21 cellular contexts compared by ENCODE assay signal in the genomic region with DNA sequence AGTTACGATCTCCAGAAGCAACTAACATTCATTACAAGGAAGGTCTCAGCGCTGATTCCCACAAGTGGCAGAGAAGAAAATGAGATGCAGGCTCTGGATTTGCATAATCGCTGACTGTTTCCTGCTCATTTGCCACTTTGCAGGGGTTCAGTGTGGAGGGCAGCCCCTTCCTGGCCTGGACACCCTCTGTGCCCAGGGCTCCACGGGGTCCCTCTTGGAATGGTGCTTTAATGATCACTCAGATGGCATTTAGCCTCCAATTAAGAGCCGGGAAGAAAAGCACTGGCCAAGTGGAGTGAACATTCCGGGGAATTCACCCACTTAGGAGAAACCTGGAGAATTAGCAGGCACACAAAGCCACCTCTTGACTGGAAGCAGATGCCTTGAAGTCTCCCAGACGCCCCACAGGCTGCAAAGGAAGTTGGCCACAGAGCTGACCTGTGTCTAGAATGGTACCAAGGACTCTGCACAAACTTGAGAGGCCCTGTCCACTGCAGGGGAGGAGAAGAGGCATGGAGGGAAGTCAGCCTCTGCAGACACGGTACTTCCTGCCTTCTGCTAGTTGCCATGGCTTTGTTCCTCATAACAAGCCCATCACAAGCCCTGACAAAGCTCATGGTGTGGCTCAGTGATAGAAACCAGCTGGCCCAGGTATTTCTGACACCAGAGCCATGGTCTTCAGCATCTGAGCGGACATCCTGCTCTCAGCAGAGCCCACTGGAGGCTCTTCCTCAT.
A peak's percentile ranks its signal among the peaks of the same experiment; 100 is the strongest.
DNase-seq lines count a peak whose midpoint lies in the region; ATAC-seq, FAIRE-seq and TF ChIP-seq lines count a peak whose summit lies in the region.
"Had no signal": no experiment of that assay in that cellular context is flagged by ENCODE, and none has a peak within 500 bp of the region (broad histone marks: within the 10 kb centered on the region; RNA-seq: fewer than 3 reads in every experiment).

No MANE protein-coding gene starts in this region.

- CTCF ChIA-PET in Panc1 (lab: Charles Lee) = no interaction called here

- H3K9me3 ChIP-seq in Panc1 (ENCODE audit: control insufficient read depth, insufficient read depth, low read depth, low read length) = no peaks in the 10 kb centered on the region
- no peaks in the 10 kb centered on the region for H3K9me3 ChIP-seq in esophagus squamous epithelium
- no peaks in the 10 kb centered on the region for H3K9me3 ChIP-seq in spleen
- H3K9me3 ChIP-seq: colonic mucosa, left ventricle myocardium inferior, right lobe of liver, uterus had no signal

- H3K4me3 ChIP-seq in Panc1 (ENCODE audit: low read depth in 2 of 2, low read length in 2 of 2) (no peak overlapping the region), esophagus squamous epithelium (no peak overlapping the region), spleen (no peak overlapping the region)
- H3K4me3 ChIP-seq: colonic mucosa, GM23248, left ventricle myocardium inferior, right lobe of liver, uterus had no signal

- H3K4me1 ChIP-seq in Panc1 (ENCODE audit: control insufficient read depth, insufficient read depth, low read length) = no peaks in the 10 kb centered on the region
- peaks cover 20 to 54% (median 34%) of the 10 kb centered on the region in 3 donors for H3K4me1 ChIP-seq in esophagus squamous epithelium
- no peaks in the 10 kb centered on the region for H3K4me1 ChIP-seq in spleen
- H3K4me1 ChIP-seq: colonic mucosa, left ventricle myocardium inferior, right lobe of liver, uterus had no signal

- no peak for FAIRE-seq in urothelium cell line (lab: Jason Lieb, UNC)
- FAIRE-seq: A204.1, GM18507, HepG2 had no signal

- 68 to 69% methylated on average over 3 to 5 of the region's 9 CpGs for WGBS in esophagus squamous epithelium, 2 donors
- 58 to 67% (median 64%) methylated on average over 9 of the region's 9 CpGs for WGBS in spleen, 5 donors

- in situ Hi-C loops in Panc1 (cut with HindIII; ENCODE audit: low pct_unique_long_range_greater_than_20kb, low sequenced_read_pairs) = no loop called here

- H3K27ac ChIP-seq in Panc1 (ENCODE audit: low read length) (no peak overlapping the region), esophagus squamous epithelium (peak overlapping the region; percentile 19 to 58 (median 52)), spleen (no peak overlapping the region)
- H3K27ac ChIP-seq: colonic mucosa, GM23248, left ventricle myocardium inferior, right lobe of liver, uterus had no signal

- TF ChIP-seq CTCF in Panc1 (IDR thresholded peaks at IDR 0.05) = no peak
- no peak for TF ChIP-seq CTCF in esophagus squamous epithelium (IDR thresholded peaks at IDR 0.05)
- no peak for TF ChIP-seq CTCF in spleen (IDR thresholded peaks at IDR 0.05 in 8 of 11, conservative IDR thresholded peaks at IDR 0.05 in 3 of 11)

- POLR2A ChIA-PET in Panc1 (lab: Charles Lee) = no interaction called here

- H3K27me3 ChIP-seq in Panc1 (ENCODE audit: control insufficient read depth, insufficient read depth, low read length) = no peaks in the 10 kb centered on the region
- H3K27me3 ChIP-seq in esophagus squamous epithelium = no peaks in the 10 kb centered on the region
- H3K27me3 ChIP-seq in spleen (replicated peaks in 1 of 7) = no peaks in the 10 kb centered on the region
- H3K27me3 ChIP-seq: colonic mucosa, right lobe of liver, uterus had no signal

- no TSS peak for BruUV-seq in Panc1 (replicated peaks; lab: Mats Ljungman, UMichigan)

- intact Hi-C loops in Panc1 (cut with micrococcal nuclease; ENCODE audit: unreplicated experiment) = no loop called here
- intact Hi-C loops in esophagus squamous epithelium (cut with DNase I) = no loop called here
- intact Hi-C loops in spleen (cut with DNase I; ENCODE audit: low total_unique reads) = no loop called here

- no peaks in the 10 kb centered on the region for H3K36me3 ChIP-seq in Panc1 (ENCODE audit: control insufficient read depth, insufficient read depth, low read length)
- H3K36me3 ChIP-seq in esophagus squamous epithelium = peaks cover 0 to 3% (median 0%) of the 10 kb centered on the region in 3 donors
- H3K36me3 ChIP-seq in spleen = no peaks in the 10 kb centered on the region
- H3K36me3 ChIP-seq: colonic mucosa, left ventricle myocardium inferior, right lobe of liver, uterus had no signal

- DNase-seq in NOMO-1 (lab: John Stamatoyannopoulos, UW; ENCODE audit: unreplicated experiment in 2 of 2) (peak; percentile 35 to 67), NOMO-1 treated with dmso at 0.1 percent for 144 hours (lab: John Stamatoyannopoulos, UW; ENCODE audit: unreplicated experiment) (no peak), Panc1 (ENCODE audit: low read depth, low spot score) (no peak), esophagus squamous epithelium (lab: John Stamatoyannopoulos, UW) (no peak), superior temporal gyrus (ENCODE audit: extremely low spot score) (peak; percentile 32), spleen (no peak), urothelium cell line (ENCODE audit: low spot score) (no peak), NCI-H128 (lab: John Stamatoyannopoulos, UW; ENCODE audit: unreplicated experiment) (no peak)
- DNase-seq: CD8-positive, alpha-beta memory T cell; colonic mucosa; GM23248; left ventricle myocardium inferior; NCI-H1694; NCI-H524 treated with DMSO at 0.1 percent for 48 hours; right lobe of liver; RPMI8226; stimulated activated CD4-positive, alpha-beta T cell treated with anti-CD3 and anti-CD28 coated beads, Interleukin-4, amount 100 ng/mL, for 24 hours; uterus had no signal

- TF ChIP-seq POLR2A in esophagus squamous epithelium (IDR thresholded peaks at IDR 0.05) = no peak
- TF ChIP-seq POLR2A in spleen (IDR thresholded peaks at IDR 0.05) = no peak

- peak; percentile 42; the same call in 1 of the 2 replicates for ATAC-seq in Panc1
- ATAC-seq: HepG2, right lobe of liver had no signal

Comparison
In these comparisons a context has a peak if more than half of its experiments do, and no peak if none do; other contexts are left out.
1. DNase-seq: peak in NOMO-1 (2 of 2) and superior temporal gyrus (single experiment); none in NOMO-1 treated with dmso at 0.1 percent for 144 hours (single experiment), Panc1 (single experiment), esophagus squamous epithelium (single experiment), spleen (single experiment), urothelium cell line (single experiment) and NCI-H128 (single experiment).
2. H3K27ac ChIP-seq: peak in esophagus squamous epithelium (4 of 4); none in Panc1 (single experiment) and spleen (0 of 8).